14 cellular contexts compared by ENCODE assay signal in genomic region chr22:16602728-16603447, GRCh38. TPM values are rescaled to one million over a fixed set of nuclear protein-coding genes. Genes with fewer than 3 reads are reported as not detected.
A peak's percentile ranks its signal among the peaks of the same experiment; 100 is the strongest.
DNase-seq lines count a peak whose midpoint lies in the region; ATAC-seq and TF ChIP-seq lines count a peak whose summit lies in the region.
"Not testable (repeated sequence)": the region's sequence is repeated elsewhere in the genome, so short reads cannot be mapped to it uniquely, and the experiment has no call there.
"Had no signal": no experiment of that assay in that cellular context is flagged by ENCODE, and none has a peak within 500 bp of the region (broad histone marks: within the 10 kb centered on the region; RNA-seq: fewer than 3 reads in every experiment).

No MANE protein-coding gene starts in this region.

- not testable (repeated sequence) for H3K36me3 ChIP-seq in MG63; breast epithelium; skeletal muscle satellite cell (ENCODE audit: insufficient read depth, low read length); upper lobe of right lung

- H3K9me3 Mint-ChIP-seq in CD4-positive, alpha-beta T cell; activated T-cell treated with anti-CD3 and anti-CD28 coated beads, Interleukin-2, amount 50 U/mL, for 4 hours; glutamatergic neuron (ENCODE audit: unreplicated experiment); naive B cell: not testable (repeated sequence)

- not testable (repeated sequence) for H3K4me1 ChIP-seq in breast epithelium; skeletal muscle satellite cell (ENCODE audit: control insufficient read depth, insufficient read depth, low read length); upper lobe of right lung

- POLR2A ChIA-PET in CD4-positive, alpha-beta T cell (lab: Charles Lee): not testable (repeated sequence)

- not testable (repeated sequence) for H3K9me3 ChIP-seq in CD4-positive, alpha-beta T cell (ENCODE audit: control insufficient read depth, low read length); MG63; breast epithelium; skeletal muscle satellite cell (replicated peaks; ENCODE audit: low read length); upper lobe of right lung

- not testable (repeated sequence) for H3K27ac ChIP-seq in CD4-positive, alpha-beta T cell (ENCODE audit: low read depth, low read length); upper lobe of right lung
- H3K27ac ChIP-seq in breast epithelium: peak overlapping the region; percentile 95 to 96

- H3K36me3 Mint-ChIP-seq in CD4-positive, alpha-beta T cell (ENCODE audit: low read depth); activated T-cell treated with anti-CD3 and anti-CD28 coated beads, Interleukin-2, amount 50 U/mL, for 4 hours (ENCODE audit: insufficient read depth); glutamatergic neuron (ENCODE audit: unreplicated experiment); naive B cell: not testable (repeated sequence)

- H3K4me3 Mint-ChIP-seq in CD4-positive, alpha-beta T cell: peak overlapping the region; percentile 17
- H3K4me3 Mint-ChIP-seq in activated T-cell treated with anti-CD3 and anti-CD28 coated beads, Interleukin-2, amount 50 U/mL, for 4 hours: peak overlapping the region; percentile 52
- H3K4me3 Mint-ChIP-seq in glutamatergic neuron (ENCODE audit: unreplicated experiment) (peak overlapping the region; percentile 82), naive B cell (peak overlapping the region; percentile 48 to 89 (median 69))

- TF ChIP-seq POLR2A in breast epithelium (IDR thresholded peaks at IDR 0.05): not testable (repeated sequence)

- TF ChIP-seq CTCF in CD4-positive, alpha-beta T cell (IDR thresholded peaks at IDR 0.05); breast epithelium (IDR thresholded peaks at IDR 0.05); glutamatergic neuron (IDR thresholded peaks at IDR 0.05; ENCODE audit: partially characterized antibody, unreplicated experiment); upper lobe of right lung (IDR thresholded peaks at IDR 0.05): not testable (repeated sequence)

- ATAC-seq in CD4-positive, alpha-beta T cell (ENCODE audit: poor library complexity); naive B cell (ENCODE audit: low read depth in 2 of 2); upper lobe of right lung: not testable (repeated sequence)
- peak; percentile 29 to 47 for ATAC-seq in activated T-cell treated with anti-CD3 and anti-CD28 coated beads, Interleukin-2, amount 50 U/mL, for 4 hours

- H3K9ac ChIP-seq in skeletal muscle satellite cell (ENCODE audit: low read depth, low read length): not testable (repeated sequence)

- DNase-seq in CD4-positive, alpha-beta T cell: peak in 2 of 10 experiments; percentile 8 to 26
- peak; percentile 14 for DNase-seq in MG63
- peak; percentile 21 for DNase-seq in activated T-cell treated with anti-CD3 and anti-CD28 coated beads, Interleukin-2, amount 50 U/mL, for 4 hours
- not testable (repeated sequence) for DNase-seq in breast epithelium (ENCODE audit: low spot score in 2 of 2); glutamatergic neuron; naive B cell; upper lobe of right lung

- peaks cover 13% of the 10 kb centered on the region for H3K4me1 Mint-ChIP-seq in CD4-positive, alpha-beta T cell (ENCODE audit: low read depth)
- H3K4me1 Mint-ChIP-seq in activated T-cell treated with anti-CD3 and anti-CD28 coated beads, Interleukin-2, amount 50 U/mL, for 4 hours (ENCODE audit: low read depth): peaks cover 11% of the 10 kb centered on the region
- H3K4me1 Mint-ChIP-seq in glutamatergic neuron (ENCODE audit: low read depth, unreplicated experiment): not testable (repeated sequence)
- peaks cover 4 to 17% (median 8%) of the 10 kb centered on the region in 3 donors for H3K4me1 Mint-ChIP-seq in naive B cell

- peak overlapping the region; percentile 60 for H3K4me3 ChIP-seq in MG63
- peak overlapping the region; percentile 36 to 81 (median 75) for H3K4me3 ChIP-seq in breast epithelium
- H3K4me3 ChIP-seq in skeletal muscle satellite cell (ENCODE audit: low read length): peak overlapping the region; percentile 39
- H3K4me3 ChIP-seq in upper lobe of right lung: peak overlapping the region; percentile 39

- CTCF ChIA-PET in CD4-positive, alpha-beta T cell (lab: Charles Lee): not testable (repeated sequence)

- H3K4me2 ChIP-seq in skeletal muscle satellite cell (ENCODE audit: low read length): not testable (repeated sequence)

- H3K27me3 Mint-ChIP-seq in CD4-positive, alpha-beta T cell: peaks cover 57% of the 10 kb centered on the region
- H3K27me3 Mint-ChIP-seq in activated T-cell treated with anti-CD3 and anti-CD28 coated beads, Interleukin-2, amount 50 U/mL, for 4 hours (ENCODE audit: low read depth): peaks cover 52% of the 10 kb centered on the region
- not testable (repeated sequence) for H3K27me3 Mint-ChIP-seq in glutamatergic neuron (ENCODE audit: unreplicated experiment)
- H3K27me3 Mint-ChIP-seq in naive B cell: peaks cover 25 to 45% (median 42%) of the 10 kb centered on the region in 3 donors

- H3K27ac Mint-ChIP-seq in CD4-positive, alpha-beta T cell; glutamatergic neuron (ENCODE audit: unreplicated experiment): not testable (repeated sequence)
- peak overlapping the region in 2 of 6 donors; percentile 46 to 56 for H3K27ac Mint-ChIP-seq in naive B cell

- peaks cover 28% of the 10 kb centered on the region for H3K27me3 ChIP-seq in CD4-positive, alpha-beta T cell (ENCODE audit: control insufficient read depth, insufficient read depth, low read length)
- H3K27me3 ChIP-seq in MG63; breast epithelium; skeletal muscle satellite cell (ENCODE audit: control insufficient read depth, insufficient read depth, low read length): not testable (repeated sequence)
- H3K27me3 ChIP-seq in upper lobe of right lung: peaks cover 40% of the 10 kb centered on the region

- intact Hi-C loops in CD4-positive, alpha-beta T cell (cut with DNase I, micrococcal nuclease); breast epithelium (cut with DNase I; ENCODE audit: low total_unique reads); upper lobe of right lung (cut with DNase I): not testable (repeated sequence)

RNA-seq across cellular contexts. Expression of gene CCT8L2, which starts 10.3 kb away (rescaled TPM):
- not detected for total RNA-seq in CD4-positive, alpha-beta T cell
- not detected in 2 replicates for total RNA-seq in MG63 (2014; rRNA removed; shearing (Covaris generic); ENCODE audit: low replicate concordance)
- total RNA-seq in activated T-cell treated with anti-CD3 and anti-CD28 coated beads, Interleukin-2, amount 50 U/mL, for 4 hours: under 1 TPM in 1 of 3 donors, not detected in 2; 0.08 TPM
- total RNA-seq in breast epithelium: not detected
- total RNA-seq in glutamatergic neuron (ENCODE audit: unreplicated experiment): not detected
- polyA plus RNA-seq in naive B cell (ENCODE audit: low read depth in 6 of 6): not detected
- total RNA-seq in skeletal muscle satellite cell (2012; rRNA removed): not detected in 2 replicates
- total RNA-seq in upper lobe of right lung: not detected
- total RNA-seq: endodermal cell, HT-29, M059J, mucosa of descending colon, posterior vena cava had no signal
- polyA plus RNA-seq: adipose tissue had no signal

Comparison
In these comparisons a context has a peak if more than half of its experiments do, and no peak if none do; other contexts are left out.
1. H3K4me3 Mint-ChIP-seq: peak in every context shown above with its lines; median percentile 82 in glutamatergic neuron; 69 in naive B cell; 52 in activated T-cell treated with anti-CD3 and anti-CD28 coated beads, Interleukin-2, amount 50 U/mL, for 4 hours; 17 in CD4-positive, alpha-beta T cell.